ENCODE assay signal across 25 cellular contexts in genomic region chr1:193602705-193603104, GRCh38.
"Had no signal": no experiment of that assay in that cellular context is flagged by ENCODE, and none has a peak within 500 bp of the region (broad histone marks: within the 10 kb centered on the region; RNA-seq: fewer than 3 reads in every experiment).

No MANE protein-coding gene starts in this region.

- ATAC-seq: SK-N-SH treated with all-trans-retinoic acid at 6 μM for 48 hours had no signal

- H3K27ac Mint-ChIP-seq: activated CD4-positive, alpha-beta memory T cell treated with anti-CD3 and anti-CD28 coated beads for 36 hours; activated CD4-positive, alpha-beta T cell treated with anti-CD3 and anti-CD28 coated beads, Interleukin-2, amount 10 ng/mL, durations not matched to agents 7 days and 5 days; activated naive CD4-positive, alpha-beta T cell treated with anti-CD3 and anti-CD28 coated beads for 36 hours; activated naive CD8-positive, alpha-beta T cell had no signal

- H3K9me3 ChIP-seq: Peyer's patch, SJSA1 had no signal

- H3K36me3 Mint-ChIP-seq: activated CD4-positive, alpha-beta memory T cell treated with anti-CD3 and anti-CD28 coated beads for 36 hours had no signal

- H3K9me3 Mint-ChIP-seq: activated naive CD4-positive, alpha-beta T cell treated with anti-CD3 and anti-CD28 coated beads for 36 hours had no signal

- H3K4me1 ChIP-seq: Peyer's patch, SJSA1 had no signal

- H3K27ac ChIP-seq: brain microvascular endothelial cell, cardiac muscle cell, Peyer's patch, RWPE1, SJSA1 had no signal

- DNase-seq: activated CD4-positive, alpha-beta memory T cell treated with anti-CD3 and anti-CD28 coated beads for 36 hours; activated CD4-positive, alpha-beta T cell treated with anti-CD3 and anti-CD28 coated beads, Interleukin-2, amount 10 ng/mL, durations not matched to agents 7 days and 5 days; activated CD4-positive, CD25-positive, alpha-beta regulatory T cell; activated CD8-positive, alpha-beta memory T cell treated with anti-CD3 and anti-CD28 coated beads for 24 hours; activated naive CD4-positive, alpha-beta T cell treated with anti-CD3 and anti-CD28 coated beads for 36 hours; activated T-cell treated with anti-CD3 and anti-CD28 coated beads, Interleukin-2, amount 50 U/mL, for 48 hours; brain microvascular endothelial cell; Kasumi-1; KBM-7; NCI-H1105 treated with DMSO at 0.1 percent for 48 hours; NCI-H1436 treated with DMSO at 0.1 percent for 48 hours; NCI-H187; NCI-H2081; NCI-H510A treated with DMSO at 0.1 percent for 48 hours; NCI-H69; Peyer's patch; Right ventricle myocardium superior; SW 1271; T-helper 2 cell; T1000 had no signal

- H3K27me3 ChIP-seq: brain microvascular endothelial cell, cardiac muscle cell, Peyer's patch, SJSA1 had no signal

- H3K27me3 Mint-ChIP-seq: activated CD4-positive, alpha-beta memory T cell treated with anti-CD3 and anti-CD28 coated beads for 36 hours; activated CD4-positive, alpha-beta T cell treated with anti-CD3 and anti-CD28 coated beads, Interleukin-2, amount 10 ng/mL, durations not matched to agents 7 days and 5 days; activated naive CD8-positive, alpha-beta T cell had no signal

- H3K4me3 ChIP-seq: cardiac muscle cell, Peyer's patch, SJSA1 had no signal

- H3K4me3 Mint-ChIP-seq: activated CD4-positive, alpha-beta memory T cell treated with anti-CD3 and anti-CD28 coated beads for 36 hours; activated CD4-positive, alpha-beta T cell treated with anti-CD3 and anti-CD28 coated beads, Interleukin-2, amount 10 ng/mL, durations not matched to agents 7 days and 5 days; activated naive CD4-positive, alpha-beta T cell treated with anti-CD3 and anti-CD28 coated beads for 36 hours; activated naive CD8-positive, alpha-beta T cell had no signal

- H3K36me3 ChIP-seq: brain microvascular endothelial cell, cardiac muscle cell, Peyer's patch, SJSA1 had no signal
